ENCODE assay signal across 15 cellular contexts in genomic region chr14:81474685-81475324, GRCh38. TPM values are rescaled to one million over a fixed set of nuclear protein-coding genes. Genes with fewer than 3 reads are reported as not detected.
A peak's percentile ranks its signal among the peaks of the same experiment; 100 is the strongest.
DNase-seq lines count a peak whose midpoint lies in the region; ATAC-seq, FAIRE-seq and TF ChIP-seq lines count a peak whose summit lies in the region.
"Had no signal": no experiment of that assay in that cellular context is flagged by ENCODE, and none has a peak within 500 bp of the region (broad histone marks: within the 10 kb centered on the region; RNA-seq: fewer than 3 reads in every experiment).

No MANE protein-coding gene starts in this region.

- no peak overlapping the region for H3K9ac ChIP-seq in PC-3 (ENCODE audit: low read length)

- H3K27me3 Mint-ChIP-seq in CD4-positive, alpha-beta T cell: no peaks in the 10 kb centered on the region
- no peaks in the 10 kb centered on the region for H3K27me3 Mint-ChIP-seq in activated CD8-positive, alpha-beta T cell treated with anti-CD3 and anti-CD28 coated beads for 36 hours
- no peaks in the 10 kb centered on the region for H3K27me3 Mint-ChIP-seq in naive thymus-derived CD8-positive, alpha-beta T cell

- peak; percentile 38 for FAIRE-seq in GM12891 (lab: Jason Lieb, UNC)
- FAIRE-seq: HepG2 had no signal

- ATAC-seq in CD4-positive, alpha-beta T cell (ENCODE audit: poor library complexity): peak; percentile 64
- ATAC-seq in activated CD8-positive, alpha-beta T cell treated with anti-CD3 and anti-CD28 coated beads for 36 hours: no peak
- peak; percentile 47 to 72 for ATAC-seq in naive thymus-derived CD8-positive, alpha-beta T cell
- no peak for ATAC-seq in PC-3
- ATAC-seq: HepG2 had no signal

- CTCF ChIA-PET in CD4-positive, alpha-beta T cell (lab: Charles Lee): interaction anchor here (1.0 kb wide), 1 partner anchor 46 kb away, joined by 3 read pairs; no protein-coding TSS in a partner anchor
- CTCF ChIA-PET in activated CD8-positive, alpha-beta T cell treated with anti-CD3 and anti-CD28 coated beads for 36 hours (lab: Charles Lee): no interaction called here
- CTCF ChIA-PET in PC-3 (lab: Charles Lee): no interaction called here

- H3K9me3 Mint-ChIP-seq in CD4-positive, alpha-beta T cell: no peaks in the 10 kb centered on the region
- peaks cover 2% of the 10 kb centered on the region for H3K9me3 Mint-ChIP-seq in activated CD8-positive, alpha-beta T cell treated with anti-CD3 and anti-CD28 coated beads for 36 hours
- no peaks in the 10 kb centered on the region for H3K9me3 Mint-ChIP-seq in naive thymus-derived CD8-positive, alpha-beta T cell

- H3K4me3 ChIP-seq in PC-3 (ENCODE audit: low read length): no peak overlapping the region
- H3K4me3 ChIP-seq: uterus had no signal

- H4K20me1 ChIP-seq in PC-3 (ENCODE audit: low read length): no peaks in the 10 kb centered on the region

- no peak overlapping the region for H2AFZ ChIP-seq in PC-3 (ENCODE audit: low read length)

- no peaks in the 10 kb centered on the region for H3K79me2 ChIP-seq in PC-3 (ENCODE audit: low read length)

- H3F3A ChIP-seq in PC-3 (ENCODE audit: low read length, unreplicated experiment): no peaks in the 10 kb centered on the region

- no peak for TF ChIP-seq CTCF in CD4-positive, alpha-beta T cell (IDR thresholded peaks at IDR 0.05)
- no peak for TF ChIP-seq CTCF in activated CD8-positive, alpha-beta T cell treated with anti-CD3 and anti-CD28 coated beads for 36 hours (IDR thresholded peaks at IDR 0.05)
- TF ChIP-seq CTCF in PC-3 (conservative IDR thresholded peaks at IDR 0.05; ENCODE audit: low read depth, low read length): no peak

- H3K27me3 ChIP-seq in CD4-positive, alpha-beta T cell (ENCODE audit: control insufficient read depth, insufficient read depth, low read length): no peaks in the 10 kb centered on the region
- H3K27me3 ChIP-seq in PC-3 (ENCODE audit: low read length): no peaks in the 10 kb centered on the region
- H3K27me3 ChIP-seq: uterus had no signal

- TF ChIP-seq POLR2A in GM12891 (IDR thresholded peaks at IDR 0.05; ENCODE audit: low read depth, low read length): no peak

- no peaks in the 10 kb centered on the region for H3K9me3 ChIP-seq in CD4-positive, alpha-beta T cell (ENCODE audit: control insufficient read depth, low read length)
- H3K9me3 ChIP-seq in PC-3 (ENCODE audit: low read length): no peaks in the 10 kb centered on the region
- H3K9me3 ChIP-seq: uterus had no signal

- no peak overlapping the region for H3K4me2 ChIP-seq in PC-3 (ENCODE audit: low read length)

- no TSS peak for BruUV-seq in PC-3 (replicated peaks; lab: Mats Ljungman, UMichigan)

- peaks cover 33% of the 10 kb centered on the region for H3K4me1 Mint-ChIP-seq in CD4-positive, alpha-beta T cell (ENCODE audit: low read depth)
- peaks cover 60% of the 10 kb centered on the region for H3K4me1 Mint-ChIP-seq in activated CD8-positive, alpha-beta T cell treated with anti-CD3 and anti-CD28 coated beads for 36 hours (ENCODE audit: low read depth)
- peaks cover 7 to 34% (median 26%) of the 10 kb centered on the region in 4 donors for H3K4me1 Mint-ChIP-seq in naive thymus-derived CD8-positive, alpha-beta T cell

- H3K36me3 ChIP-seq in PC-3 (ENCODE audit: low read depth, low read length): peaks cover 24% of the 10 kb centered on the region; the same call in 1 of the 2 replicates
- H3K36me3 ChIP-seq: uterus had no signal

- POLR2A ChIA-PET in CD4-positive, alpha-beta T cell (lab: Charles Lee): no interaction called here
- POLR2A ChIA-PET in activated CD8-positive, alpha-beta T cell treated with anti-CD3 and anti-CD28 coated beads for 36 hours (lab: Charles Lee): no interaction called here
- POLR2A ChIA-PET in naive thymus-derived CD8-positive, alpha-beta T cell (lab: Charles Lee): no interaction called here
- POLR2A ChIA-PET in PC-3 (lab: Charles Lee; ENCODE audit: unreplicated experiment): no interaction called here

- H3K4me3 Mint-ChIP-seq in CD4-positive, alpha-beta T cell: peak overlapping the region; percentile 72
- H3K4me3 Mint-ChIP-seq in activated CD8-positive, alpha-beta T cell treated with anti-CD3 and anti-CD28 coated beads for 36 hours: peak overlapping the region; percentile 61
- peak overlapping the region; percentile 7 to 91 (median 81) for H3K4me3 Mint-ChIP-seq in naive thymus-derived CD8-positive, alpha-beta T cell

- peaks cover 3% of the 10 kb centered on the region; the same call in 1 of the 2 replicates for H3K4me1 ChIP-seq in PC-3 (ENCODE audit: insufficient read depth, low read length)
- H3K4me1 ChIP-seq: uterus had no signal

- H3K36me3 Mint-ChIP-seq in CD4-positive, alpha-beta T cell (ENCODE audit: low read depth): peaks cover 57% of the 10 kb centered on the region
- H3K36me3 Mint-ChIP-seq in activated CD8-positive, alpha-beta T cell treated with anti-CD3 and anti-CD28 coated beads for 36 hours (ENCODE audit: low read depth): peaks cover 52% of the 10 kb centered on the region
- peaks cover 0 to 48% (median 24%) of the 10 kb centered on the region in 3 donors for H3K36me3 Mint-ChIP-seq in naive thymus-derived CD8-positive, alpha-beta T cell

- no peaks in the 10 kb centered on the region for H3K9me2 ChIP-seq in PC-3 (replicated peaks; ENCODE audit: low read length)

- H3K27ac ChIP-seq in CD4-positive, alpha-beta T cell (ENCODE audit: low read depth, low read length): peak overlapping the region; percentile 26
- no peak overlapping the region for H3K27ac ChIP-seq in PC-3 (ENCODE audit: low read length)
- H3K27ac ChIP-seq: uterus had no signal

- DNase-seq in CD4-positive, alpha-beta T cell: no peak
- DNase-seq in GM12891 (ENCODE audit: insufficient read length, low spot score) (no peak), NCI-H524 (lab: John Stamatoyannopoulos, UW) (no peak), PC-3 (no peak)
- no peak for DNase-seq in activated CD8-positive, alpha-beta T cell treated with anti-CD3 and anti-CD28 coated beads for 36 hours
- DNase-seq in naive thymus-derived CD8-positive, alpha-beta T cell: peak in 1 of 10 donors; percentile 9
- no peak for DNase-seq in stimulated activated CD4-positive, alpha-beta T cell treated with anti-CD3 and anti-CD28 coated beads, Interleukin-2, amount 100 ng/mL, for 48 hours
- DNase-seq: amygdala; NCI-H1092 treated with DMSO at 0.1 percent for 48 hours; NCI-H2171; NK-92 treated with Interleukin-12 subunit alpha and Interleukin-12 subunit beta, amount 100 ng/mL, for 24 hours; SIG-M5; stimulated activated naive CD4-positive, alpha-beta T cell treated with Interleukin-2 at 50 U/mL for 16 hours; uterus had no signal

- H3K27ac Mint-ChIP-seq in CD4-positive, alpha-beta T cell: peak overlapping the region; percentile 86
- peak overlapping the region; percentile 90 for H3K27ac Mint-ChIP-seq in activated CD8-positive, alpha-beta T cell treated with anti-CD3 and anti-CD28 coated beads for 36 hours
- peak overlapping the region; percentile 86 to 98 (median 94) for H3K27ac Mint-ChIP-seq in naive thymus-derived CD8-positive, alpha-beta T cell

- intact Hi-C loops in CD4-positive, alpha-beta T cell (cut with DNase I, micrococcal nuclease): loop anchor here in 1 of 2 experiments (2.0 kb wide), 1 partner anchor 60 kb away; no protein-coding TSS in a partner anchor
- intact Hi-C loops in activated CD8-positive, alpha-beta T cell treated with anti-CD3 and anti-CD28 coated beads for 36 hours (cut with micrococcal nuclease): loop anchor here (5.0 kb wide), 2 partner anchors 57 to 258 kb away; partner anchors contain the start of gene SEL1L
- intact Hi-C loops in PC-3 (cut with micrococcal nuclease): no loop called here

TF ChIP-seq in GM12891, 5 proteins besides CTCF, POLR2A, EP300 and RAD21:
- no peak for TF ChIP-seq PAX5 (IDR thresholded peaks at IDR 0.05; ENCODE audit: insufficient read depth, low read length, severe bottlenecking)
- TF ChIP-seq POU2F2 (IDR thresholded peaks at IDR 0.05; ENCODE audit: low read depth, low read length): no peak
- no peak for TF ChIP-seq POLR2AphosphoS5 (IDR thresholded peaks at IDR 0.05; ENCODE audit: low read depth, low read length)
- TF ChIP-seq TAF1 (IDR thresholded peaks at IDR 0.05; ENCODE audit: low read depth, low read length): no peak
- TF ChIP-seq SPI1 (IDR thresholded peaks at IDR 0.05; ENCODE audit: low read depth, low read length): no peak

RNA-seq across cellular contexts. Expression of gene SEL1L, which starts 58.8 kb away (rescaled TPM):
- 10 to 100 TPM; 40.6 to 46.4 TPM for total RNA-seq in CD4-positive, alpha-beta T cell
- polyA plus RNA-seq in GM12891 (2012; ENCODE audit: low read depth, missing spikeins): 13.9 TPM
- total RNA-seq in activated CD8-positive, alpha-beta T cell treated with anti-CD3 and anti-CD28 coated beads for 36 hours: 10 to 100 TPM; 46.4 to 55.4 TPM
- 10 to 100 TPM; 56.7 to 58.0 TPM for total RNA-seq in naive thymus-derived CD8-positive, alpha-beta T cell
- polyA plus RNA-seq in naive thymus-derived CD8-positive, alpha-beta T cell: 10 to 100 TPM; 12.0 to 22.9 (median 16.2) TPM
- 41.0 and 46.9 TPM in 2 replicates for total RNA-seq in PC-3 (2014; rRNA removed)

Comparison
In these comparisons a context has a peak if more than half of its experiments do, and no peak if none do; other contexts are left out.
1. ATAC-seq: peak in CD4-positive, alpha-beta T cell (single experiment) and naive thymus-derived CD8-positive, alpha-beta T cell (2 of 2); none in activated CD8-positive, alpha-beta T cell treated with anti-CD3 and anti-CD28 coated beads for 36 hours (single experiment) and PC-3 (single experiment).
2. Peak in every context shown above with its lines, with median percentiles within 50 percentile points of each other: H3K27ac Mint-ChIP-seq and H3K4me3 Mint-ChIP-seq.